ENCODE assay signal across 27 cellular contexts in the genomic region with DNA sequence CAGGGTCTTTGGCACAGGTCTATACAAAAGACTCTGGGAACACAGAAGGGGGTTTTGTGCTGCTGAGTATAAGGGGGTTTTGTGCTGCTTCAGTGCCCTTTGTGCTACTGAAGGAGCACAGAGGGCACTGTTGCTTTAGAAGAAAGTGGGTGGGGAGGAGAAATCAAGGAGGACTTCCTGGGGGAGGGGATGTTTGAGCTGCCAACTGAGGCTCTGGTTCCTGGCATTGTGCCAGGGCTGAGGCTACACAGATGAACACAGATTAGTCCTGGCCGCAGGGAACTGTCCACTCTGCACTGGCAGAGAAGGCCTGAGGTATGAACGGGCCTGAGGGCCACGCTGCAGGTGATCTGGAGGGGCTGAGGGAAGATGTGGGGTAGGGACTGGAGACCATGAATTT. TPM values are rescaled to one million over a fixed set of nuclear protein-coding genes. Genes with fewer than 3 reads are reported as not detected.
DNase-seq lines count a peak whose midpoint lies in the region; ATAC-seq, FAIRE-seq and TF ChIP-seq lines count a peak whose summit lies in the region.
"Had no signal": no experiment of that assay in that cellular context is flagged by ENCODE, and none has a peak within 500 bp of the region (broad histone marks: within the 10 kb centered on the region; RNA-seq: fewer than 3 reads in every experiment).

No MANE protein-coding gene starts in this region.

- H3K9me3 ChIP-seq in Loucy (ENCODE audit: insufficient read depth, low read depth, low read length) (no peaks in the 10 kb centered on the region), HepG2 (ENCODE audit: low read length) (no peaks in the 10 kb centered on the region), colonic mucosa (no peaks in the 10 kb centered on the region), esophagus squamous epithelium (no peaks in the 10 kb centered on the region)
- H3K9me3 ChIP-seq: pancreas, SJCRH30, upper lobe of left lung had no signal

- H3K36me3 ChIP-seq in Loucy (ENCODE audit: insufficient read depth, low read length) (no peaks in the 10 kb centered on the region), HepG2 (replicated peaks in 1 of 2; ENCODE audit: control insufficient read depth in 1 of 2, insufficient read depth in 2 of 2, low read length in 2 of 2) (no peaks in the 10 kb centered on the region), colonic mucosa (no peaks in the 10 kb centered on the region), esophagus squamous epithelium (no peaks in the 10 kb centered on the region)
- H3K36me3 ChIP-seq: pancreas, SJCRH30, upper lobe of left lung had no signal

- no peaks in the 10 kb centered on the region for H3K27me3 Mint-ChIP-seq in chondrocyte (ENCODE audit: low read depth)
- H3K27me3 Mint-ChIP-seq: stimulated activated naive B cell treated with anti-CD40 and anti-IgM and Interleukin-4, amounts not matched to agents 10 μg/mL and 1 μg/mL and 100 μg/mL, for 72 hours had no signal

- H4K20me1 ChIP-seq in Loucy (ENCODE audit: insufficient read depth, low read length, poor library complexity, severe bottlenecking): no peaks in the 10 kb centered on the region
- no peaks in the 10 kb centered on the region for H4K20me1 ChIP-seq in HepG2 (ENCODE audit: insufficient read depth, low read length)

- H3K9me3 Mint-ChIP-seq in chondrocyte (ENCODE audit: low read depth): no peaks in the 10 kb centered on the region
- H3K9me3 Mint-ChIP-seq: activated naive CD4-positive, alpha-beta T cell treated with anti-CD3 and anti-CD28 coated beads, Interleukin-2, amount 50 U/mL, for 72 hours; activated T-helper 2 cell treated with anti-CD3 and anti-CD28 coated beads, Interferon-gamma antibody, Interleukin-2, Interleukin-4, amounts not matched to agents 10 μg/mL and 5 μg/mL and 100 μg/mL, durations not matched to agents 14 hours and 24 hours and 36 hours; CD8-positive, alpha-beta T cell; natural killer cell; stimulated activated naive B cell treated with anti-CD40 and anti-IgM and Interleukin-4, amounts not matched to agents 10 μg/mL and 1 μg/mL and 100 μg/mL, for 72 hours had no signal

- H3K27ac ChIP-seq in HepG2 (ENCODE audit: extremely low read length, insufficient read depth, low read length): no peak overlapping the region
- no peak overlapping the region for H3K27ac ChIP-seq in colonic mucosa
- no peak overlapping the region for H3K27ac ChIP-seq in esophagus squamous epithelium
- H3K27ac ChIP-seq: pancreas, SJCRH30, upper lobe of left lung had no signal

- no peak for TF ChIP-seq EP300 in HepG2 (IDR thresholded peaks at IDR 0.05; ENCODE audit: low read depth in 2 of 2, low read length in 2 of 2)
- TF ChIP-seq EP300 in HepG2 (CRISPR knock-in tag; IDR thresholded peaks at IDR 0.05; ENCODE audit: borderline replicate concordance): no peak

- no peak overlapping the region for H2AFZ ChIP-seq in Loucy (ENCODE audit: low read length)
- no peak overlapping the region for H2AFZ ChIP-seq in HepG2 (ENCODE audit: low read length)

- DNase-seq in chondrocyte (ENCODE audit: low spot score) (peak; percentile 44), HepG2 (ENCODE audit: low spot score) (no peak), colonic mucosa (no peak), esophagus squamous epithelium (lab: John Stamatoyannopoulos, UW) (no peak), sciatic nerve (ENCODE audit: low spot score) (no peak), NCI-H1417 treated with DMSO at 0.1 percent for 48 hours (lab: John Stamatoyannopoulos, UW) (no peak)
- DNase-seq: activated CD4-positive, alpha-beta T cell treated with anti-CD3 and anti-CD28 coated beads, Interleukin-2, amount 50 U/mL, for 48 hours; activated CD8-positive, alpha-beta memory T cell treated with anti-CD3 and anti-CD28 coated beads, Interleukin-2, amount 50 U/mL, for 4 hours; aorta; caudate nucleus; CD8-positive, alpha-beta T cell; natural killer cell; NCI-H1092; NCI-H187; NCI-H2171 treated with DMSO at 0.1 percent for 48 hours; NCI-H524 treated with DMSO at 0.1 percent for 48 hours; stimulated activated CD4-positive, alpha-beta T cell treated with anti-CD3 and anti-CD28 coated beads, Interleukin-4, amount 100 ng/mL, for 4 hours; stimulated activated naive B cell treated with anti-CD40 and anti-IgM and Interleukin-4, amounts not matched to agents 10 μg/mL and 1 μg/mL and 100 μg/mL, for 72 hours; T-helper 1 cell; upper lobe of left lung had no signal

- in situ Hi-C loops in HepG2 (cut with HindIII; ENCODE audit: extremely low pct_ligation_motif_present, low pct_unique_long_range_greater_than_20kb): no loop called here

- no TSS peak for BruUV-seq in HepG2 (replicated peaks; lab: Mats Ljungman, UMichigan)

- TF ChIP-seq POLR2A in HepG2 (IDR thresholded peaks at IDR 0.05; ENCODE audit: insufficient read depth in 1 of 2, low read depth in 2 of 2, low read length in 2 of 2) (no peak), esophagus squamous epithelium (IDR thresholded peaks at IDR 0.05) (no peak)

- H3K36me3 Mint-ChIP-seq in chondrocyte (ENCODE audit: low read depth): no peaks in the 10 kb centered on the region
- H3K36me3 Mint-ChIP-seq: activated naive CD4-positive, alpha-beta T cell treated with anti-CD3 and anti-CD28 coated beads, Interleukin-2, amount 50 U/mL, for 72 hours; CD8-positive, alpha-beta T cell; natural killer cell had no signal

- H3K27me3 ChIP-seq in Loucy (ENCODE audit: insufficient read depth, low read length, poor library complexity, severe bottlenecking) (no peaks in the 10 kb centered on the region), HepG2 (ENCODE audit: control insufficient read depth in 1 of 2, insufficient read depth in 2 of 2, low read length in 2 of 2) (peaks cover 1 to 11% of the 10 kb centered on the region in 2 experiments; a peak in 1 of 5 replicates), colonic mucosa (no peaks in the 10 kb centered on the region), esophagus squamous epithelium (peaks cover 0 to 13% (median 0%) of the 10 kb centered on the region in 4 donors)
- H3K27me3 ChIP-seq: pancreas, SJCRH30, upper lobe of left lung had no signal

- H3K4me1 ChIP-seq in Loucy (ENCODE audit: insufficient read depth, low read length, poor library complexity, severe bottlenecking) (peaks cover 13% of the 10 kb centered on the region), HepG2 (ENCODE audit: insufficient read depth, low read length) (no peaks in the 10 kb centered on the region), colonic mucosa (no peaks in the 10 kb centered on the region), esophagus squamous epithelium (peaks cover 0 to 13% (median 0%) of the 10 kb centered on the region in 3 donors)
- H3K4me1 ChIP-seq: pancreas had no signal

- POLR2A ChIA-PET in HepG2 (lab: Yijun Ruan, JAX): no interaction called here

- FAIRE-seq in HepG2 (lab: Jason Lieb, UNC): no peak
- FAIRE-seq: GM12878, keratinocyte, pancreas had no signal

- no peak for TF ChIP-seq RAD21 in HepG2 (CRISPR knock-in tag; IDR thresholded peaks at IDR 0.05)

- CTCF ChIA-PET in HepG2 (lab: Yijun Ruan, JAX; ENCODE audit: low intra/inter-chr PET ratio, low total read pairs): no interaction called here

- no peak overlapping the region for H3K4me3 ChIP-seq in Loucy (ENCODE audit: low read length, poor library complexity, severe bottlenecking)
- H3K4me3 ChIP-seq in HepG2 (replicated peaks in 1 of 3; ENCODE audit: insufficient read depth in 1 of 3, low read depth in 2 of 3, low read length in 3 of 3): no peak overlapping the region
- no peak overlapping the region for H3K4me3 ChIP-seq in colonic mucosa
- H3K4me3 ChIP-seq in esophagus squamous epithelium: no peak overlapping the region
- H3K4me3 ChIP-seq: GM12878, pancreas, SJCRH30, upper lobe of left lung had no signal

- ATAC-seq in HepG2 (no peak), sciatic nerve (no peak)
- ATAC-seq: activated naive CD4-positive, alpha-beta T cell treated with anti-CD3 and anti-CD28 coated beads, Interleukin-2, amount 50 U/mL, for 72 hours; CD8-positive, alpha-beta T cell; GM12878; natural killer cell; pancreas; stimulated activated naive B cell treated with anti-CD40 and anti-IgM and Interleukin-4, amounts not matched to agents 10 μg/mL and 1 μg/mL and 100 μg/mL, for 72 hours had no signal

- no peak overlapping the region for H3K4me2 ChIP-seq in Loucy (ENCODE audit: low read depth, low read length, poor library complexity, severe bottlenecking)
- no peak overlapping the region for H3K4me2 ChIP-seq in HepG2 (ENCODE audit: low read depth, low read length)

- no peak overlapping the region for H3K4me3 Mint-ChIP-seq in chondrocyte (ENCODE audit: unreplicated experiment)
- H3K4me3 Mint-ChIP-seq: CD8-positive, alpha-beta T cell; natural killer cell; stimulated activated naive B cell treated with anti-CD40 and anti-IgM and Interleukin-4, amounts not matched to agents 10 μg/mL and 1 μg/mL and 100 μg/mL, for 72 hours had no signal

- H3K9ac ChIP-seq in Loucy (ENCODE audit: low read depth, low read length, poor library complexity, severe bottlenecking) (no peak overlapping the region), HepG2 (ENCODE audit: insufficient read depth, low read depth, low read length) (no peak overlapping the region), colonic mucosa (ENCODE audit: low read depth in 2 of 2, low read length in 2 of 2) (no peak overlapping the region)

- H3K79me2 ChIP-seq in Loucy (ENCODE audit: insufficient read depth, low read length): no peaks in the 10 kb centered on the region
- no peaks in the 10 kb centered on the region for H3K79me2 ChIP-seq in HepG2 (ENCODE audit: insufficient read depth, low read length)

- 50% methylated on average over 3 of the region's 3 CpGs for WGBS in HepG2 (ENCODE audit: low lambda C conversion rate)
- 83 to 100% methylated on average over 2 to 3 of the region's 3 CpGs for WGBS in esophagus squamous epithelium, 2 donors

- TF ChIP-seq CTCF in Loucy (conservative IDR thresholded peaks at IDR 0.05; ENCODE audit: low read length) (peak; percentile 13; the same call in 1 of the 2 replicates), chondrocyte (IDR thresholded peaks at IDR 0.05) (no peak), HepG2 (CRISPR knock-in tag; IDR thresholded peaks at IDR 0.05) (no peak), colonic mucosa (IDR thresholded peaks at IDR 0.05) (no peak), esophagus squamous epithelium (IDR thresholded peaks at IDR 0.05) (no peak)

- H3K9me2 ChIP-seq in Loucy (replicated peaks; ENCODE audit: low read depth, low read length): no peaks in the 10 kb centered on the region

- no peaks in the 10 kb centered on the region for H3F3A ChIP-seq in Loucy (ENCODE audit: low read depth)

- H3K4me1 Mint-ChIP-seq in chondrocyte (ENCODE audit: low read depth): peaks cover 41% of the 10 kb centered on the region
- H3K4me1 Mint-ChIP-seq: natural killer cell had no signal

- H3K27ac Mint-ChIP-seq in chondrocyte (ENCODE audit: unreplicated experiment): peak overlapping the region; percentile 82
- H3K27ac Mint-ChIP-seq: activated naive CD4-positive, alpha-beta T cell treated with anti-CD3 and anti-CD28 coated beads, Interleukin-2, amount 50 U/mL, for 72 hours; activated T-helper 2 cell treated with anti-CD3 and anti-CD28 coated beads, Interferon-gamma antibody, Interleukin-2, Interleukin-4, amounts not matched to agents 10 μg/mL and 5 μg/mL and 100 μg/mL, durations not matched to agents 14 hours and 24 hours and 36 hours; CD8-positive, alpha-beta T cell; natural killer cell; stimulated activated naive B cell treated with anti-CD40 and anti-IgM and Interleukin-4, amounts not matched to agents 10 μg/mL and 1 μg/mL and 100 μg/mL, for 72 hours had no signal

- intact Hi-C loops in HepG2 (cut with micrococcal nuclease; ENCODE audit: unreplicated experiment) (no loop called here), colonic mucosa (cut with DNase I) (no loop called here), esophagus squamous epithelium (cut with DNase I) (no loop called here), sciatic nerve (cut with DNase I) (no loop called here)

RNA-seq across cellular contexts. Expression of a gene that starts 32.2 kb away (rescaled TPM):
- total RNA-seq in chondrocyte: 197 to 243 TPM (median 198 TPM) in 3 replicates
- total RNA-seq in HepG2 (2016; rRNA removed; fragmentation: Illumina TruSeq; extraction: Trizol): 391 and 418 TPM in 2 replicates
- total RNA-seq in HepG2 (2016; cell fraction: cytosol; rRNA removed; fragmentation: Illumina TruSeq; extraction: Trizol; ENCODE audit: low read depth): 232 and 239 TPM in 2 replicates
- total RNA-seq in HepG2 (2016; cell fraction: insoluble cytoplasmic fraction; rRNA removed; fragmentation: Illumina TruSeq; extraction: Trizol): 366 and 400 TPM in 2 replicates
- total RNA-seq in HepG2 (2016; cell fraction: membrane; rRNA removed; fragmentation: Illumina TruSeq; extraction: Trizol): 335 TPM in 2 replicates
- 176 and 181 TPM in 2 replicates for total RNA-seq in HepG2 (2016; cell fraction: nucleus; rRNA removed; fragmentation: Illumina TruSeq; extraction: Trizol)
- 266 and 288 TPM in 2 replicates for polyA plus RNA-seq in HepG2 (2011; rRNA removed)
- polyA plus RNA-seq in HepG2 (2011; cell fraction: cytosol; rRNA removed): 264 and 374 TPM in 2 replicates
- polyA plus RNA-seq in HepG2 (2011; cell fraction: nucleus; rRNA removed): 204 and 219 TPM in 2 replicates
- polyA plus RNA-seq in HepG2 (2012): 224 and 231 TPM in 2 replicates
- polyA plus RNA-seq in HepG2 (2016; cell fraction: cytosol; fragmentation: Illumina TruSeq; extraction: Trizol; ENCODE audit: low read depth): 171 and 195 TPM in 2 replicates
- 327 and 374 TPM in 2 replicates for polyA plus RNA-seq in HepG2 (2016; cell fraction: insoluble cytoplasmic fraction; fragmentation: Illumina TruSeq; extraction: Trizol; ENCODE audit: low read depth)
- polyA plus RNA-seq in HepG2 (2016; cell fraction: membrane; fragmentation: Illumina TruSeq; extraction: Trizol; ENCODE audit: low read depth): 204 and 212 TPM in 2 replicates
- polyA plus RNA-seq in HepG2 (2016; cell fraction: nucleus; fragmentation: Illumina TruSeq; extraction: Trizol; ENCODE audit: insufficient read depth, low read depth): 222 and 239 TPM in 2 replicates
- 289 and 526 TPM in 2 replicates for polyA minus RNA-seq in HepG2 (2011; rRNA and poly(A)+ RNA removed; ENCODE audit: low replicate concordance)
- polyA minus RNA-seq in HepG2 (2011; cell fraction: cytosol; rRNA and poly(A)+ RNA removed): 174 and 198 TPM in 2 replicates
- polyA minus RNA-seq in HepG2 (2011; cell fraction: nucleus; rRNA and poly(A)+ RNA removed): 192 and 208 TPM in 2 replicates
- 100 to 1,000 TPM; 119 to 168 TPM for total RNA-seq in colonic mucosa
- total RNA-seq in esophagus squamous epithelium: 100 to 1,000 TPM in 2 of 4 donors, 10 to 100 TPM in 2; 80.3 to 109 (median 94.7) TPM
- total RNA-seq in sciatic nerve: 65.4 TPM
